Comparison of ENCODE assay signal across 36 cellular contexts in the genomic region with DNA sequence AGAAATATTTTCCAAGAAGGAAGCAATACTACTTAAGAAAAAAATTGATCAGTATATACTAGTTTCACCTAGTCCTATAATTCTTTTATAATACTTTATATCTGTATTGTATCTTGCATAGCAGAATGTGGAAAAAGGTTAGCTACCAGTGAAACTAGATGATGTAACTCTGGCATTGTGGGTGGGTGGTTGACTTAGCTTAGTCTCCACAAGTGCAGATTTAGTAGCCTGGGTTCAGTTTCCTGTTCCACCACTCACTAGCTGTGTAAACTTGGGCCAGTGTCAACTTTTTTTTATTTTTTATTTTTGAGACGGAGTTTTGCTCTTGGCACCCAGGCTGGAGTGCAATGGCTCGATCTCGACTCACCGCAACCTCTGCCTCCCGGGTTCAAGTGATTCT. TPM values are rescaled to one million over a fixed set of nuclear protein-coding genes. Genes with fewer than 3 reads are reported as not detected.
DNase-seq lines count a peak whose midpoint lies in the region; ATAC-seq and TF ChIP-seq lines count a peak whose summit lies in the region.
"Had no signal": no experiment of that assay in that cellular context is flagged by ENCODE, and none has a peak within 500 bp of the region (broad histone marks: within the 10 kb centered on the region; RNA-seq: fewer than 3 reads in every experiment).

No MANE protein-coding gene starts in this region.

- peaks cover 30% of the 10 kb centered on the region for H3K27me3 Mint-ChIP-seq in activated T-cell treated with anti-CD3 and anti-CD28 coated beads, Interleukin-2, amount 50 U/mL, for 72 hours (ENCODE audit: low read depth)

- H3K27ac Mint-ChIP-seq in activated T-cell treated with anti-CD3 and anti-CD28 coated beads, Interleukin-2, amount 50 U/mL, for 72 hours, result no peak overlapping the region
- no peak overlapping the region for H3K27ac Mint-ChIP-seq in stimulated activated effector memory CD8-positive, alpha-beta T cell treated with anti-CD3 and anti-CD28 coated beads, Interleukin-12 subunit alpha, Interleukin-12 subunit beta, amount 100 ng/mL, for 72 hours
- H3K27ac Mint-ChIP-seq: activated naive CD4-positive, alpha-beta T cell treated with anti-CD3 and anti-CD28 coated beads, Interleukin-2, amount 50 U/mL, for 72 hours; activated T-helper 1 cell treated with anti-CD3 and anti-CD28 coated beads, Interleukin-12 subunit alpha, Interleukin-12 subunit beta, Interleukin-2, Interleukin-4 antibody, amounts not matched to agents 30 ng/mL and 10 ng/mL and 1 ng/mL, durations not matched to agents 14 hours and 24 hours and 36 hours; natural killer cell treated with Interleukin-12 subunit alpha and Interleukin-12 subunit beta and Interleukin-15 and Interleukin-18, amount 100 ng/mL, for 72 hours; stimulated activated memory B cell treated with anti-CD40 and anti-IgM and Interleukin-4, amounts not matched to agents 10 μg/mL and 1 μg/mL and 100 μg/mL, for 72 hours had no signal

- H3K9me3 Mint-ChIP-seq in activated T-cell treated with anti-CD3 and anti-CD28 coated beads, Interleukin-2, amount 50 U/mL, for 72 hours, result no peaks in the 10 kb centered on the region
- H3K9me3 Mint-ChIP-seq in stimulated activated effector memory CD8-positive, alpha-beta T cell treated with anti-CD3 and anti-CD28 coated beads, Interleukin-12 subunit alpha, Interleukin-12 subunit beta, amount 100 ng/mL, for 72 hours, result no peaks in the 10 kb centered on the region
- H3K9me3 Mint-ChIP-seq: activated naive CD4-positive, alpha-beta T cell treated with anti-CD3 and anti-CD28 coated beads, Interleukin-2, amount 50 U/mL, for 72 hours; activated T-helper 1 cell treated with anti-CD3 and anti-CD28 coated beads, Interleukin-12 subunit alpha, Interleukin-12 subunit beta, Interleukin-2, Interleukin-4 antibody, amounts not matched to agents 30 ng/mL and 10 ng/mL and 1 ng/mL, durations not matched to agents 14 hours and 24 hours and 36 hours; natural killer cell treated with Interleukin-12 subunit alpha and Interleukin-12 subunit beta and Interleukin-15 and Interleukin-18, amount 100 ng/mL, for 72 hours; stimulated activated memory B cell treated with anti-CD40 and anti-IgM and Interleukin-4, amounts not matched to agents 10 μg/mL and 1 μg/mL and 100 μg/mL, for 72 hours had no signal

- no peak for TF ChIP-seq CTCF in choroid plexus epithelial cell (conservative IDR thresholded peaks at IDR 0.05; ENCODE audit: low read depth, low read length)

- ATAC-seq in activated T-cell treated with anti-CD3 and anti-CD28 coated beads, Interleukin-2, amount 50 U/mL, for 72 hours (replicated peaks in 1 of 2), result peak; percentile 88 to 89
- peak; percentile 83 for ATAC-seq in stimulated activated effector memory CD8-positive, alpha-beta T cell treated with anti-CD3 and anti-CD28 coated beads, Interleukin-12 subunit alpha, Interleukin-12 subunit beta, amount 100 ng/mL, for 72 hours
- ATAC-seq: natural killer cell treated with Interleukin-12 subunit alpha and Interleukin-12 subunit beta and Interleukin-15 and Interleukin-18, amount 100 ng/mL, for 72 hours; sciatic nerve; stimulated activated memory B cell treated with anti-CD40 and anti-IgM and Interleukin-4, amounts not matched to agents 10 μg/mL and 1 μg/mL and 100 μg/mL, for 72 hours had no signal

- H3K4me3 Mint-ChIP-seq in activated T-cell treated with anti-CD3 and anti-CD28 coated beads, Interleukin-2, amount 50 U/mL, for 72 hours, result no peak overlapping the region
- H3K4me3 Mint-ChIP-seq in stimulated activated effector memory CD8-positive, alpha-beta T cell treated with anti-CD3 and anti-CD28 coated beads, Interleukin-12 subunit alpha, Interleukin-12 subunit beta, amount 100 ng/mL, for 72 hours, result no peak overlapping the region
- H3K4me3 Mint-ChIP-seq: activated T-helper 1 cell treated with anti-CD3 and anti-CD28 coated beads, Interleukin-12 subunit alpha, Interleukin-12 subunit beta, Interleukin-2, Interleukin-4 antibody, amounts not matched to agents 30 ng/mL and 10 ng/mL and 1 ng/mL, durations not matched to agents 14 hours and 24 hours and 36 hours; natural killer cell treated with Interleukin-12 subunit alpha and Interleukin-12 subunit beta and Interleukin-15 and Interleukin-18, amount 100 ng/mL, for 72 hours; stimulated activated memory B cell treated with anti-CD40 and anti-IgM and Interleukin-4, amounts not matched to agents 10 μg/mL and 1 μg/mL and 100 μg/mL, for 72 hours had no signal

- peak; percentile 37 to 44 for DNase-seq in activated T-cell treated with anti-CD3 and anti-CD28 coated beads, Interleukin-2, amount 50 U/mL, for 72 hours
- DNase-seq in activated T-cell treated with anti-CD3 and anti-CD28 coated beads, Interleukin-2, amount 50 U/mL, for 48 hours, result no peak
- DNase-seq in RPMI8226 (peak; percentile 54), choroid plexus epithelial cell (ENCODE audit: low read depth) (peak; percentile 13), NCI-H345 treated with DMSO at 0.1 percent for 48 hours (lab: John Stamatoyannopoulos, UW; ENCODE audit: unreplicated experiment) (no peak), NCI-H2107 (lab: John Stamatoyannopoulos, UW) (no peak), putamen (ENCODE audit: low spot score) (no peak)
- DNase-seq in stimulated activated effector memory CD8-positive, alpha-beta T cell treated with anti-CD3 and anti-CD28 coated beads, Interleukin-12 subunit alpha, Interleukin-12 subunit beta, amount 100 ng/mL, for 72 hours (ENCODE audit: low spot score in 2 of 2), result no peak
- DNase-seq: activated CD4-positive, alpha-beta T cell treated with anti-CD3 and anti-CD28 coated beads for 4 hours; aorta; DMS 273 treated with DMSO at 0.1 percent for 48 hours; effector CD8-positive, alpha-beta T cell; erythroblast; foreskin fibroblast; kidney; NCI-H1105 treated with DMSO at 0.1 percent for 48 hours; NCI-H2081; NCI-H345; NCI-H748 treated with DMSO at 0.1 percent for 48 hours; occipital lobe; SIG-M5; stimulated activated CD4-positive, alpha-beta T cell treated with anti-CD3 and anti-CD28 coated beads, Interleukin-12 subunit alpha, Interleukin-12 subunit beta, amount 100 ng/mL, for 4 hours had no signal

- no peaks in the 10 kb centered on the region for H3K36me3 Mint-ChIP-seq in activated T-cell treated with anti-CD3 and anti-CD28 coated beads, Interleukin-2, amount 50 U/mL, for 72 hours (ENCODE audit: insufficient read depth in 2 of 2)
- H3K36me3 Mint-ChIP-seq in stimulated activated effector memory CD8-positive, alpha-beta T cell treated with anti-CD3 and anti-CD28 coated beads, Interleukin-12 subunit alpha, Interleukin-12 subunit beta, amount 100 ng/mL, for 72 hours, result no peaks in the 10 kb centered on the region
- H3K36me3 Mint-ChIP-seq: activated naive CD4-positive, alpha-beta T cell treated with anti-CD3 and anti-CD28 coated beads, Interleukin-2, amount 50 U/mL, for 72 hours; natural killer cell treated with Interleukin-12 subunit alpha and Interleukin-12 subunit beta and Interleukin-15 and Interleukin-18, amount 100 ng/mL, for 72 hours; stimulated activated memory B cell treated with anti-CD40 and anti-IgM and Interleukin-4, amounts not matched to agents 10 μg/mL and 1 μg/mL and 100 μg/mL, for 72 hours had no signal

- H3K4me1 Mint-ChIP-seq in activated T-cell treated with anti-CD3 and anti-CD28 coated beads, Interleukin-2, amount 50 U/mL, for 72 hours (ENCODE audit: low read depth), result peaks cover 29% of the 10 kb centered on the region
- peaks cover 16% of the 10 kb centered on the region for H3K4me1 Mint-ChIP-seq in stimulated activated effector memory CD8-positive, alpha-beta T cell treated with anti-CD3 and anti-CD28 coated beads, Interleukin-12 subunit alpha, Interleukin-12 subunit beta, amount 100 ng/mL, for 72 hours

- no peak overlapping the region for H3K4me3 ChIP-seq in choroid plexus epithelial cell (ENCODE audit: low read depth, low read length)
- H3K4me3 ChIP-seq: cardiac muscle cell, coronary artery, prostate gland, suprapubic skin, upper lobe of left lung had no signal

RNA-seq across cellular contexts. Expression of a gene that starts 2.0 kb away (rescaled TPM):
- not detected for total RNA-seq in activated T-cell treated with anti-CD3 and anti-CD28 coated beads, Interleukin-2, amount 50 U/mL, for 72 hours
- total RNA-seq: activated naive CD4-positive, alpha-beta T cell treated with anti-CD3 and anti-CD28 coated beads, Interleukin-2, amount 50 U/mL, for 72 hours; activated T-helper 1 cell treated with anti-CD3 and anti-CD28 coated beads, Interleukin-12 subunit alpha, Interleukin-12 subunit beta, Interleukin-2, Interleukin-4 antibody, amounts not matched to agents 30 ng/mL and 10 ng/mL and 1 ng/mL, durations not matched to agents 14 hours and 24 hours and 36 hours; aorta; cardiac muscle cell; H4; HT-29; kidney; lung microvascular endothelial cell; natural killer cell treated with Interleukin-12 subunit alpha and Interleukin-12 subunit beta and Interleukin-15 and Interleukin-18, amount 100 ng/mL, for 72 hours; occipital lobe had no signal

RNA-seq across cellular contexts. Expression of a gene that starts 24.8 kb away (rescaled TPM):
- total RNA-seq in activated T-cell treated with anti-CD3 and anti-CD28 coated beads, Interleukin-2, amount 50 U/mL, for 72 hours, result not detected
- total RNA-seq: activated naive CD4-positive, alpha-beta T cell treated with anti-CD3 and anti-CD28 coated beads, Interleukin-2, amount 50 U/mL, for 72 hours; activated T-helper 1 cell treated with anti-CD3 and anti-CD28 coated beads, Interleukin-12 subunit alpha, Interleukin-12 subunit beta, Interleukin-2, Interleukin-4 antibody, amounts not matched to agents 30 ng/mL and 10 ng/mL and 1 ng/mL, durations not matched to agents 14 hours and 24 hours and 36 hours; aorta; cardiac muscle cell; H4; HT-29; kidney; lung microvascular endothelial cell; mucosa of gallbladder; natural killer cell treated with Interleukin-12 subunit alpha and Interleukin-12 subunit beta and Interleukin-15 and Interleukin-18, amount 100 ng/mL, for 72 hours; occipital lobe; sciatic nerve had no signal

RNA-seq across cellular contexts. Expression of a gene that starts 44.7 kb away (rescaled TPM):
- total RNA-seq in activated T-cell treated with anti-CD3 and anti-CD28 coated beads, Interleukin-2, amount 50 U/mL, for 72 hours, result under 1 TPM in 1 of 2 donors, not detected in 1; 0.09 TPM
- total RNA-seq: activated naive CD4-positive, alpha-beta T cell treated with anti-CD3 and anti-CD28 coated beads, Interleukin-2, amount 50 U/mL, for 72 hours; activated T-helper 1 cell treated with anti-CD3 and anti-CD28 coated beads, Interleukin-12 subunit alpha, Interleukin-12 subunit beta, Interleukin-2, Interleukin-4 antibody, amounts not matched to agents 30 ng/mL and 10 ng/mL and 1 ng/mL, durations not matched to agents 14 hours and 24 hours and 36 hours; aorta; cardiac muscle cell; H4; lung microvascular endothelial cell; natural killer cell treated with Interleukin-12 subunit alpha and Interleukin-12 subunit beta and Interleukin-15 and Interleukin-18, amount 100 ng/mL, for 72 hours; occipital lobe; prostate gland; suprapubic skin had no signal

RNA-seq across cellular contexts. Expression of a gene that starts 53.5 kb away (rescaled TPM):
- total RNA-seq in activated T-cell treated with anti-CD3 and anti-CD28 coated beads, Interleukin-2, amount 50 U/mL, for 72 hours, result under 1 TPM in 1 of 2 donors, not detected in 1; 0.31 TPM
- total RNA-seq: activated naive CD4-positive, alpha-beta T cell treated with anti-CD3 and anti-CD28 coated beads, Interleukin-2, amount 50 U/mL, for 72 hours; activated T-helper 1 cell treated with anti-CD3 and anti-CD28 coated beads, Interleukin-12 subunit alpha, Interleukin-12 subunit beta, Interleukin-2, Interleukin-4 antibody, amounts not matched to agents 30 ng/mL and 10 ng/mL and 1 ng/mL, durations not matched to agents 14 hours and 24 hours and 36 hours; aorta; cardiac muscle cell; H4; lung microvascular endothelial cell; natural killer cell treated with Interleukin-12 subunit alpha and Interleukin-12 subunit beta and Interleukin-15 and Interleukin-18, amount 100 ng/mL, for 72 hours; occipital lobe; prostate gland; suprapubic skin had no signal

Comparison
In these comparisons a context has a peak if more than half of its experiments do, and no peak if none do; other contexts are left out.
1. DNase-seq: peak in activated T-cell treated with anti-CD3 and anti-CD28 coated beads, Interleukin-2, amount 50 U/mL, for 72 hours (2 of 2), RPMI8226 (single experiment) and choroid plexus epithelial cell (single experiment); none in activated T-cell treated with anti-CD3 and anti-CD28 coated beads, Interleukin-2, amount 50 U/mL, for 48 hours (0 of 2), stimulated activated effector memory CD8-positive, alpha-beta T cell treated with anti-CD3 and anti-CD28 coated beads, Interleukin-12 subunit alpha, Interleukin-12 subunit beta, amount 100 ng/mL, for 72 hours (0 of 2), NCI-H345 treated with DMSO at 0.1 percent for 48 hours (single experiment), NCI-H2107 (single experiment) and putamen (single experiment).